9 cellular contexts compared by ENCODE assay signal in genomic region chr16:18984425-18985005, GRCh38. TPM values are rescaled to one million over a fixed set of nuclear protein-coding genes. Genes with fewer than 3 reads are reported as not detected.
DNase-seq lines count a peak whose midpoint lies in the region; ATAC-seq and TF ChIP-seq lines count a peak whose summit lies in the region.
"Had no signal": no experiment of that assay in that cellular context is flagged by ENCODE, and none has a peak within 500 bp of the region (broad histone marks: within the 10 kb centered on the region; RNA-seq: fewer than 3 reads in every experiment).

No MANE protein-coding gene starts in this region.

- H3K36me3 ChIP-seq in heart right ventricle: no peaks in the 10 kb centered on the region
- no peaks in the 10 kb centered on the region for H3K36me3 ChIP-seq in mucosa of rectum (ENCODE audit: control insufficient read depth in 2 of 2, insufficient read depth in 2 of 2, low read length in 2 of 2)
- no peaks in the 10 kb centered on the region for H3K36me3 ChIP-seq in vagina

- peak in 1 of 8 donors; percentile 8 for ATAC-seq in heart right ventricle
- no peak for ATAC-seq in left ventricle myocardium superior
- ATAC-seq in GM21381 (IDR thresholded peaks at IDR 0.05; ENCODE audit: unreplicated experiment): no peak

- intact Hi-C loops in heart right ventricle (cut with DNase I) (loop anchor here in 9 of 10 donors (5.0 to 10.0 kb wide), 5 partner anchors 48 to 390 kb away; partner anchors contain the start of gene COQ7 (in 2 of the 9)), left ventricle myocardium superior (cut with micrococcal nuclease) (no loop called here), vagina (cut with DNase I) (loop anchor here (10.0 kb wide), 1 partner anchor 90 kb away; no protein-coding TSS in a partner anchor)

- peak overlapping the region; percentile 72 to 93 for H3K9ac ChIP-seq in mucosa of rectum (ENCODE audit: low read depth in 1 of 2, low read length in 2 of 2)
- H3K9ac ChIP-seq: KMS-11 had no signal

- H3K27me3 ChIP-seq in heart right ventricle (peaks cover 0 to 28% (median 0%) of the 10 kb centered on the region in 7 donors), mucosa of rectum (ENCODE audit: control insufficient read depth in 2 of 2, insufficient read depth in 2 of 2, low read length in 2 of 2) (no peaks in the 10 kb centered on the region), vagina (no peaks in the 10 kb centered on the region)

- H3K27me3 Mint-ChIP-seq in endothelial cell (ENCODE audit: unreplicated experiment): peaks cover 3% of the 10 kb centered on the region

- H3K4me1 ChIP-seq in heart right ventricle: peaks cover 0 to 22% (median 9%) of the 10 kb centered on the region in 9 donors
- H3K4me1 ChIP-seq in mucosa of rectum (ENCODE audit: control insufficient read depth in 2 of 2, insufficient read depth in 2 of 2, low read length in 2 of 2): peaks cover 6 to 7% of the 10 kb centered on the region in 2 donors
- H3K4me1 ChIP-seq in vagina: no peaks in the 10 kb centered on the region

- H3K27ac ChIP-seq in heart right ventricle (peak overlapping the region; percentile 17 to 85 (median 70)), mucosa of rectum (ENCODE audit: low read depth in 2 of 2, low read length in 2 of 2) (peak overlapping the region; percentile 77 to 85), vagina (peak overlapping the region; percentile 49)
- H3K27ac ChIP-seq: KMS-11 had no signal

- H3K4me1 Mint-ChIP-seq in endothelial cell (ENCODE audit: unreplicated experiment): peaks cover 13% of the 10 kb centered on the region

- peak overlapping the region; percentile 90 for H3K4me3 Mint-ChIP-seq in endothelial cell (ENCODE audit: unreplicated experiment)

- no peak overlapping the region for H3K27ac Mint-ChIP-seq in endothelial cell (ENCODE audit: unreplicated experiment)

- no peak for TF ChIP-seq POLR2A in vagina (IDR thresholded peaks at IDR 0.05)

- no peaks in the 10 kb centered on the region for H3K36me3 Mint-ChIP-seq in endothelial cell (ENCODE audit: low read depth, unreplicated experiment)

- 70% methylated on average over 11 of the region's 11 CpGs for WGBS in heart right ventricle, 2 donors

- H3K9me3 Mint-ChIP-seq in endothelial cell (ENCODE audit: unreplicated experiment): no peaks in the 10 kb centered on the region

- H3K4me3 ChIP-seq in heart right ventricle (peak overlapping the region; percentile 29 to 80 (median 64)), mucosa of rectum (ENCODE audit: low read length in 2 of 2) (peak overlapping the region; percentile 78 to 84), vagina (peak overlapping the region; percentile 52 to 63)

- DNase-seq in heart right ventricle (no peak), left ventricle myocardium superior (no peak), endothelial cell (ENCODE audit: low spot score) (no peak), vagina (ENCODE audit: extremely low spot score in 2 of 2) (no peak), NCI-H2081 treated with DMSO at 0.1 percent for 48 hours (lab: John Stamatoyannopoulos, UW) (no peak), NCI-H1092 (lab: John Stamatoyannopoulos, UW) (no peak)

- TF ChIP-seq CTCF in heart right ventricle (IDR thresholded peaks at IDR 0.05): no peak
- no peak for TF ChIP-seq CTCF in endothelial cell (IDR thresholded peaks at IDR 0.05; ENCODE audit: unreplicated experiment)
- no peak for TF ChIP-seq CTCF in vagina (IDR thresholded peaks at IDR 0.05)

- no peaks in the 10 kb centered on the region for H3K9me3 ChIP-seq in heart right ventricle
- no peaks in the 10 kb centered on the region for H3K9me3 ChIP-seq in mucosa of rectum (ENCODE audit: control insufficient read depth in 2 of 2, low read length in 2 of 2)
- H3K9me3 ChIP-seq in vagina: no peaks in the 10 kb centered on the region

RNA-seq across cellular contexts. Expression of gene TMC7, which starts 0.8 kb away (rescaled TPM):
- total RNA-seq in heart right ventricle: 1 to 10 TPM in 8 of 10 donors, under 1 TPM in 2; 0.76 to 1.7 (median 1.2) TPM
- polyA plus RNA-seq in heart right ventricle: 1 to 10 TPM in 1 of 2 donors, under 1 TPM in 1; 0.90 to 1.9 TPM
- 1.1 TPM for total RNA-seq in left ventricle myocardium superior
- 16.9 TPM for total RNA-seq in endothelial cell (ENCODE audit: unreplicated experiment)
- total RNA-seq in vagina: 1.7 TPM

RNA-seq across cellular contexts. Expression of gene SMG1, which starts 58.3 kb away (rescaled TPM):
- total RNA-seq in heart right ventricle (10 to 100 TPM; 35.5 to 58.2 (median 51.9) TPM), left ventricle myocardium superior (42.5 TPM), endothelial cell (ENCODE audit: unreplicated experiment) (70.1 TPM), vagina (106 TPM)
- 10 to 100 TPM; 11.7 to 23.2 TPM for polyA plus RNA-seq in heart right ventricle
